21 cellular contexts compared by ENCODE assay signal in genomic region chr11:1896895-1897294, GRCh38. TPM values are rescaled to one million over a fixed set of nuclear protein-coding genes. Genes with fewer than 3 reads are reported as not detected.
DNase-seq lines count a peak whose midpoint lies in the region; ATAC-seq and TF ChIP-seq lines count a peak whose summit lies in the region.
"Had no signal": no experiment of that assay in that cellular context is flagged by ENCODE, and none has a peak within 500 bp of the region (broad histone marks: within the 10 kb centered on the region; RNA-seq: fewer than 3 reads in every experiment).

No MANE protein-coding gene starts in this region.

- H3K18ac ChIP-seq in mesenchymal stem cell (ENCODE audit: low read depth in 1 of 2, low read length in 2 of 2) = no peak overlapping the region

- H3K79me2 ChIP-seq in neural progenitor cell (ENCODE audit: low read depth) = no peaks in the 10 kb centered on the region

- H3K27me3 Mint-ChIP-seq in stimulated activated naive B cell treated with anti-CD40 and anti-IgM and Interleukin-4, amounts not matched to agents 10 μg/mL and 1 μg/mL and 100 μg/mL, for 72 hours = no peaks in the 10 kb centered on the region
- H3K27me3 Mint-ChIP-seq in neural progenitor cell (ENCODE audit: insufficient read depth, low read depth) = peaks cover 5% of the 10 kb centered on the region

- H3K9me3 ChIP-seq in left lung (no peaks in the 10 kb centered on the region), mesenchymal stem cell (ENCODE audit: control insufficient read depth, low read length) (no peaks in the 10 kb centered on the region), neural progenitor cell (ENCODE audit: low read depth) (no peaks in the 10 kb centered on the region)
- H3K9me3 ChIP-seq: BE2C, testis had no signal

- H4K20me1 ChIP-seq in neural progenitor cell (ENCODE audit: low read depth) = no peaks in the 10 kb centered on the region

- H3K9ac ChIP-seq in mesenchymal stem cell (ENCODE audit: low read length) (no peak overlapping the region), neural progenitor cell (no peak overlapping the region)

- no peak overlapping the region for H3K4ac ChIP-seq in mesenchymal stem cell (ENCODE audit: low read depth in 1 of 2, low read length in 2 of 2)

- no peak overlapping the region for H2BK12ac ChIP-seq in mesenchymal stem cell (ENCODE audit: low read length in 2 of 2)

- peak overlapping the region; percentile 77 to 84 for H3K4me3 Mint-ChIP-seq in stimulated activated naive B cell treated with anti-CD40 and anti-IgM and Interleukin-4, amounts not matched to agents 10 μg/mL and 1 μg/mL and 100 μg/mL, for 72 hours
- no peak overlapping the region for H3K4me3 Mint-ChIP-seq in neural progenitor cell
- H3K4me3 Mint-ChIP-seq: T-helper 1 cell treated with Interleukin-12 subunit alpha and Interleukin-12 subunit beta and Interleukin-4 antibody, amounts not matched to agents 30 μg/mL and 1 μg/mL, for 36 hours had no signal

- H3K27me3 ChIP-seq in left lung (peaks cover 0 to 4% of the 10 kb centered on the region in 2 donors), mesenchymal stem cell (ENCODE audit: control insufficient read depth in 1 of 2, insufficient read depth in 1 of 2, low read length in 2 of 2) (peaks cover 28 to 32% of the 10 kb centered on the region in 2 experiments), neural progenitor cell (no peaks in the 10 kb centered on the region)
- H3K27me3 ChIP-seq: BE2C, cardiac muscle cell, testis had no signal

- H3K4me3 ChIP-seq in GM12864 (ENCODE audit: low read depth, low read length) = peak overlapping the region; percentile 32
- peak overlapping the region in 1 of 2 donors; percentile 13 for H3K4me3 ChIP-seq in left lung
- H3K4me3 ChIP-seq in mesenchymal stem cell (ENCODE audit: insufficient read depth in 1 of 2, low read depth in 1 of 2, low read length in 2 of 2) = no peak overlapping the region
- no peak overlapping the region for H3K4me3 ChIP-seq in neural progenitor cell
- H3K4me3 ChIP-seq: cardiac muscle cell, testis had no signal

- H3K23ac ChIP-seq in mesenchymal stem cell (ENCODE audit: low read length in 2 of 2) = no peak overlapping the region

- H4K8ac ChIP-seq in mesenchymal stem cell (ENCODE audit: low read length) = no peak overlapping the region

- DNase-seq in GM12864 (ENCODE audit: low read depth) = no peak
- peak; percentile 57 for DNase-seq in MV-4-11 (lab: John Stamatoyannopoulos, UW)
- DNase-seq in left lung = peak; percentile 31
- DNase-seq in stimulated activated naive B cell treated with anti-CD40 and anti-IgM and Interleukin-4, amounts not matched to agents 10 μg/mL and 1 μg/mL and 100 μg/mL, for 72 hours = no peak
- DNase-seq in mesenchymal stem cell = no peak
- no peak for DNase-seq in neural progenitor cell (ENCODE audit: low spot score)
- DNase-seq: activated CD4-positive, CD25-positive, alpha-beta regulatory T cell; BE2C; DMS 273 treated with DMSO at 0.1 percent for 48 hours; effector CD8-positive, alpha-beta T cell; islet precursor cell; NCI-H2081; NCI-H510A treated with DMSO at 0.1 percent for 48 hours; SIG-M5; testis had no signal

- H3K79me1 ChIP-seq in mesenchymal stem cell (replicated peaks; ENCODE audit: low read length, poor library complexity, severe bottlenecking) = no peaks in the 10 kb centered on the region

- H2AK5ac ChIP-seq in mesenchymal stem cell (ENCODE audit: low read length, severe bottlenecking) = no peak overlapping the region

- peaks cover 5 to 10% of the 10 kb centered on the region in 2 donors for H3K9me3 Mint-ChIP-seq in stimulated activated naive B cell treated with anti-CD40 and anti-IgM and Interleukin-4, amounts not matched to agents 10 μg/mL and 1 μg/mL and 100 μg/mL, for 72 hours
- no peaks in the 10 kb centered on the region for H3K9me3 Mint-ChIP-seq in neural progenitor cell
- H3K9me3 Mint-ChIP-seq: activated T-helper 2 cell treated with anti-CD3 and anti-CD28 coated beads, Interferon-gamma antibody, Interleukin-2, Interleukin-4, amounts not matched to agents 10 μg/mL and 5 μg/mL and 100 μg/mL, durations not matched to agents 14 hours and 24 hours and 36 hours; T-helper 1 cell treated with Interleukin-12 subunit alpha and Interleukin-12 subunit beta and Interleukin-4 antibody, amounts not matched to agents 30 μg/mL and 1 μg/mL, for 36 hours had no signal

- H2BK5ac ChIP-seq in mesenchymal stem cell (ENCODE audit: low read depth, low read length, poor library complexity, severe bottlenecking) = no peak overlapping the region

- H4K91ac ChIP-seq in mesenchymal stem cell (ENCODE audit: low read length) = no peak overlapping the region

- H3K14ac ChIP-seq in mesenchymal stem cell (ENCODE audit: low read length in 2 of 2) = no peak overlapping the region

- H2BK15ac ChIP-seq in mesenchymal stem cell (ENCODE audit: low read depth, poor library complexity, severe bottlenecking) = no peak overlapping the region

- WGBS in mesenchymal stem cell = 84% methylated on average over 11 of the region's 11 CpGs

- intact Hi-C loops in left lung (cut with DNase I) = loop anchor here in 1 of 2 donors (5.0 kb wide), 1 partner anchor 45 kb away; no protein-coding TSS in a partner anchor

- H3K27ac ChIP-seq in left lung = no peak overlapping the region
- no peak overlapping the region for H3K27ac ChIP-seq in mesenchymal stem cell (ENCODE audit: low read length, poor library complexity, severe bottlenecking)
- H3K27ac ChIP-seq in neural progenitor cell = no peak overlapping the region
- H3K27ac ChIP-seq: cardiac muscle cell had no signal

- H3K4me2 ChIP-seq in mesenchymal stem cell (ENCODE audit: low read length, poor library complexity, severe bottlenecking) (no peak overlapping the region), neural progenitor cell (no peak overlapping the region)

- H2AFZ ChIP-seq in mesenchymal stem cell (ENCODE audit: low read depth, low read length) (no peak overlapping the region), neural progenitor cell (replicated peaks) (no peak overlapping the region)

- peak overlapping the region; percentile 85 for H3K27ac Mint-ChIP-seq in stimulated activated naive B cell treated with anti-CD40 and anti-IgM and Interleukin-4, amounts not matched to agents 10 μg/mL and 1 μg/mL and 100 μg/mL, for 72 hours
- no peak overlapping the region for H3K27ac Mint-ChIP-seq in neural progenitor cell
- H3K27ac Mint-ChIP-seq: activated T-helper 2 cell treated with anti-CD3 and anti-CD28 coated beads, Interferon-gamma antibody, Interleukin-2, Interleukin-4, amounts not matched to agents 10 μg/mL and 5 μg/mL and 100 μg/mL, durations not matched to agents 14 hours and 24 hours and 36 hours; T-helper 1 cell treated with Interleukin-12 subunit alpha and Interleukin-12 subunit beta and Interleukin-4 antibody, amounts not matched to agents 30 μg/mL and 1 μg/mL, for 36 hours had no signal

- ATAC-seq in left lung (no peak), HG03135 (IDR thresholded peaks at IDR 0.05; ENCODE audit: unreplicated experiment) (no peak)
- peak; percentile 89 to 92 for ATAC-seq in stimulated activated naive B cell treated with anti-CD40 and anti-IgM and Interleukin-4, amounts not matched to agents 10 μg/mL and 1 μg/mL and 100 μg/mL, for 72 hours (replicated peaks)

- no peaks in the 10 kb centered on the region for H3F3A ChIP-seq in neural progenitor cell (ENCODE audit: low read depth)

- H3K36me3 ChIP-seq in left lung (no peaks in the 10 kb centered on the region), mesenchymal stem cell (ENCODE audit: control insufficient read depth in 1 of 2, insufficient read depth in 2 of 2, low read depth in 1 of 2, low read length in 2 of 2) (no peaks in the 10 kb centered on the region), neural progenitor cell (no peaks in the 10 kb centered on the region)
- H3K36me3 ChIP-seq: BE2C, cardiac muscle cell had no signal

- TF ChIP-seq CTCF in GM12864 (IDR thresholded peaks at IDR 0.05; ENCODE audit: low read depth, low read length, missing control alignments) = no peak
- no peak for TF ChIP-seq CTCF in left lung (IDR thresholded peaks at IDR 0.05)
- TF ChIP-seq CTCF in neural progenitor cell (IDR thresholded peaks at IDR 0.05) = no peak

- H3K4me1 Mint-ChIP-seq in stimulated activated naive B cell treated with anti-CD40 and anti-IgM and Interleukin-4, amounts not matched to agents 10 μg/mL and 1 μg/mL and 100 μg/mL, for 72 hours = peaks cover 20 to 28% of the 10 kb centered on the region in 2 donors
- no peaks in the 10 kb centered on the region for H3K4me1 Mint-ChIP-seq in neural progenitor cell

- H3K4me1 ChIP-seq in left lung (peaks cover 0 to 7% of the 10 kb centered on the region in 2 donors), mesenchymal stem cell (ENCODE audit: control insufficient read depth, insufficient read depth, low read depth, low read length) (no peaks in the 10 kb centered on the region), neural progenitor cell (no peaks in the 10 kb centered on the region)
- H3K4me1 ChIP-seq: BE2C, testis had no signal

- peaks cover 6 to 15% of the 10 kb centered on the region in 2 donors for H3K36me3 Mint-ChIP-seq in stimulated activated naive B cell treated with anti-CD40 and anti-IgM and Interleukin-4, amounts not matched to agents 10 μg/mL and 1 μg/mL and 100 μg/mL, for 72 hours
- no peaks in the 10 kb centered on the region for H3K36me3 Mint-ChIP-seq in neural progenitor cell

- no peak overlapping the region for H2BK120ac ChIP-seq in mesenchymal stem cell (ENCODE audit: low read depth, low read length)

RNA-seq across cellular contexts. Expression of gene PRR33, which starts 5.2 kb away (rescaled TPM):
- total RNA-seq in left lung (not detected), neural progenitor cell (ENCODE audit: low replicate concordance) (not detected in 2 replicates)
- polyA plus RNA-seq in mesenchymal stem cell (2013, experiment 1 of 2) = not detected
- polyA plus RNA-seq in mesenchymal stem cell (2013, experiment 2 of 2) = not detected
- total RNA-seq: cardiac muscle cell, fibroblast of lung, mesenteric fat pad had no signal
- polyA plus RNA-seq: cardiac muscle cell, fibroblast of lung had no signal

RNA-seq across cellular contexts. Expression of gene TNNT3, which starts 22.6 kb away (rescaled TPM):
- 1 to 10 TPM; 2.0 to 3.0 TPM for total RNA-seq in left lung
- polyA plus RNA-seq in mesenchymal stem cell (2013, experiment 1 of 2) = not detected
- polyA plus RNA-seq in mesenchymal stem cell (2013, experiment 2 of 2) = not detected
- 0.40 and 0.92 TPM in 2 replicates for total RNA-seq in neural progenitor cell (ENCODE audit: low replicate concordance)
- total RNA-seq: fibroblast of lung had no signal
- polyA plus RNA-seq: fibroblast of lung had no signal

RNA-seq across cellular contexts. Expression of gene LSP1, which starts 44.0 kb away (rescaled TPM):
- total RNA-seq in left lung = 10 to 100 TPM; 29.8 to 76.6 TPM
- polyA plus RNA-seq in mesenchymal stem cell (2013, experiment 1 of 2) = 1.3 TPM
- 1.3 TPM for polyA plus RNA-seq in mesenchymal stem cell (2013, experiment 2 of 2)
- not detected in 2 replicates for total RNA-seq in neural progenitor cell (ENCODE audit: low replicate concordance)
- total RNA-seq: cardiac muscle cell had no signal

RNA-seq across cellular contexts. Expression of gene MRPL23, which starts 50.2 kb away (rescaled TPM):
- total RNA-seq in left lung (10 to 100 TPM; 62.2 to 71.6 TPM), neural progenitor cell (ENCODE audit: low replicate concordance) (43.2 and 82.1 TPM in 2 replicates)
- 100 TPM for polyA plus RNA-seq in mesenchymal stem cell (2013, experiment 1 of 2)
- polyA plus RNA-seq in mesenchymal stem cell (2013, experiment 2 of 2) = 102 TPM

RNA-seq across cellular contexts. Expression of gene TNNI2, which starts 58.1 kb away (rescaled TPM):
- total RNA-seq in left lung = 1 to 10 TPM; 3.4 to 8.5 TPM
- polyA plus RNA-seq in mesenchymal stem cell (2013, experiment 1 of 2) = not detected
- polyA plus RNA-seq in mesenchymal stem cell (2013, experiment 2 of 2) = 0.07 TPM
- total RNA-seq in neural progenitor cell (ENCODE audit: low replicate concordance) = 1.2 and 2.6 TPM in 2 replicates
- total RNA-seq: fibroblast of lung, testis had no signal
- polyA plus RNA-seq: fibroblast of lung had no signal

Comparison
In these comparisons a context has a peak if more than half of its experiments do, and no peak if none do; other contexts are left out.
1. DNase-seq: peak in MV-4-11 (single experiment) and left lung (2 of 2); none in GM12864 (single experiment), stimulated activated naive B cell treated with anti-CD40 and anti-IgM and Interleukin-4, amounts not matched to agents 10 μg/mL and 1 μg/mL and 100 μg/mL, for 72 hours (single experiment), mesenchymal stem cell (single experiment) and neural progenitor cell (single experiment).
2. ATAC-seq: peak in stimulated activated naive B cell treated with anti-CD40 and anti-IgM and Interleukin-4, amounts not matched to agents 10 μg/mL and 1 μg/mL and 100 μg/mL, for 72 hours (2 of 2); none in left lung (single experiment) and HG03135 (single experiment).
3. RNA of gene LSP1, which starts 44.0 kb away (total RNA-seq): 29.8 to 76.6 TPM in left lung; not detected in neural progenitor cell; every median in the first group is over 10 times any median in the second.